In the genomic region with DNA sequence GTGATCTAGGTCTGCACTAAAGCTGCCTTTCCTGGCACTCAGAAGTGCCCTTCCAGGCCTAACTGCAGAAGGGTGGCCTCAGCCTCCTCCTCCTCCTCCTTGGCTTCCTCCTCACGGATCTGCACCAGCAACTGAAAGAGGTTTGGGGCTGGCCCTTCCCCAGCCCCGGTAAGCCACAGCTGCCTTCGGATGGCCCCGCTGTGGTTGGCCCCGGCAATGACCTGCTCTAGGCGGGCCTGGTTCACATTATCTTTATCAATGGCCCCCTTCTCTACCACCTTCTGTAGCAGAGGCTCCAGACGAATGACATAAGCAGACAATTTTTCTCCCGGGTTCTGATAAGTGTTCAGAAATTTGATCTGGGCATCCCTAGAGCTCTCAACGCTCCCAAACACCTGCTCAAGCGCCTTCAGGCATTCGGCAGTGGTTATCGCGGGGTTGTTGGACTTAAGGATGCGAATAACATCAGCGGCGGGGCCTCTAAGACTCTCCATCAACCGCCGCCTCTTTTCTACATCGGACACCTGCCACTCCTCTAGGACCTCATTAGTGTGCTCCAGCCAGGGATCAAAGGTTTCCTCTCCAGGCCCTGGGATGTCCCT, we compare ENCODE assay signal across 1 cellular context.
TF ChIP-seq lines count a peak whose summit lies in the region.

No MANE protein-coding gene starts in this region.

TF ChIP-seq in GM12878, 131 proteins besides CTCF, POLR2A, EP300 and RAD21:
- TF ChIP-seq MYB (IDR thresholded peaks at IDR 0.05; ENCODE audit: borderline replicate concordance, low read depth, low read length) = no peak
- peak; percentile 28; the same call in 1 of the 2 replicates for TF ChIP-seq YY1 (IDR thresholded peaks at IDR 0.05; ENCODE audit: low read depth, low read length)
- no peak for TF ChIP-seq BACH1 (IDR thresholded peaks at IDR 0.05; ENCODE audit: borderline replicate concordance)
- peak; percentile 65; the same call in 1 of the 2 replicates for TF ChIP-seq RUNX3 (IDR thresholded peaks at IDR 0.05; ENCODE audit: low read length)
- peak in 1 of 2 experiments; percentile 15; a peak in 1 of 4 replicates for TF ChIP-seq BHLHE40 (IDR thresholded peaks at IDR 0.05; ENCODE audit: borderline replicate concordance in 1 of 2, low read depth in 2 of 2, low read length in 1 of 2)
- 0 out of 4 replicates have a peak, but pooled peaks of 1 of the 2 experiments have one; percentile 9 for TF ChIP-seq ETV6 (conservative IDR thresholded peaks at IDR 0.05 in 1 of 2, IDR thresholded peaks at IDR 0.05 in 1 of 2; ENCODE audit: borderline replicate concordance in 1 of 2, low read depth in 1 of 2)
- peak; percentile 11; the same call in 1 of the 2 replicates for TF ChIP-seq SMC3 (IDR thresholded peaks at IDR 0.05; ENCODE audit: borderline replicate concordance, low read length)
- TF ChIP-seq SRF (IDR thresholded peaks at IDR 0.05; ENCODE audit: low read depth in 2 of 2, low read length in 2 of 2) = no peak
- TF ChIP-seq EED (IDR thresholded peaks at IDR 0.05; ENCODE audit: low read depth) = peak; percentile 49; the same call in 1 of the 2 replicates
- TF ChIP-seq IKZF1 (conservative IDR thresholded peaks at IDR 0.05) = peak; percentile 27; the same call in 1 of the 2 replicates
- 0 out of 2 replicates have a peak, but pooled peaks have one; percentile 46 for TF ChIP-seq NR2F1 (conservative IDR thresholded peaks at IDR 0.05)
- TF ChIP-seq ESRRA (IDR thresholded peaks at IDR 0.05; ENCODE audit: low read length) = no peak
- no peak for TF ChIP-seq EZH2 (IDR thresholded peaks at IDR 0.05; ENCODE audit: borderline replicate concordance, control insufficient read depth, low read depth, low read length)
- no peak for TF ChIP-seq PAX5 (IDR thresholded peaks at IDR 0.05; ENCODE audit: borderline replicate concordance, low read depth, low read length)
- TF ChIP-seq MAX (IDR thresholded peaks at IDR 0.05; ENCODE audit: low read depth, low read length) = peak; percentile 40; the same call in 1 of the 2 replicates
- no peak for TF ChIP-seq ATF7 (IDR thresholded peaks at IDR 0.05; ENCODE audit: low read depth)
- TF ChIP-seq HDGF (IDR thresholded peaks at IDR 0.05) = 0 out of 2 replicates have a peak, but pooled peaks have one; percentile 40
TF ChIP-seq in GM12878: peak in this region for 10.
